Comparison of ENCODE assay signal across 18 cellular contexts in genomic region chr6:24940311-24940917, GRCh38. TPM values are rescaled to one million over a fixed set of nuclear protein-coding genes. Genes with fewer than 3 reads are reported as not detected.
DNase-seq lines count a peak whose midpoint lies in the region; ATAC-seq and TF ChIP-seq lines count a peak whose summit lies in the region.
"Had no signal": no experiment of that assay in that cellular context is flagged by ENCODE, and none has a peak within 500 bp of the region (broad histone marks: within the 10 kb centered on the region; RNA-seq: fewer than 3 reads in every experiment).

No MANE protein-coding gene starts in this region.

- peaks cover 92% of the 10 kb centered on the region for H3K79me2 ChIP-seq in OCI-LY3 (ENCODE audit: low read length)

- H3K4me3 ChIP-seq in GM06990 (replicated peaks; ENCODE audit: low read depth, low read length): peak overlapping the region; percentile 14; the same call in 1 of the 2 replicates
- peak overlapping the region; percentile 45 for H3K4me3 ChIP-seq in OCI-LY3 (ENCODE audit: low read length)
- H3K4me3 ChIP-seq in effector memory CD4-positive, alpha-beta T cell (ENCODE audit: insufficient read depth, low read depth, low read length, poor library complexity, severe bottlenecking): peak overlapping the region; percentile 5
- H3K4me3 ChIP-seq: lower lobe of right lung, suprapubic skin had no signal

- peaks cover 28% of the 10 kb centered on the region for H3K9me3 Mint-ChIP-seq in T-helper 2 cell treated with Interferon-gamma antibody and Interleukin-4, amounts not matched to agents 5 μg/mL and 100 μg/mL, for 36 hours
- peaks cover 18% of the 10 kb centered on the region for H3K9me3 Mint-ChIP-seq in WTC11

- peaks cover 52% of the 10 kb centered on the region for H3K4me1 Mint-ChIP-seq in T-helper 2 cell treated with Interferon-gamma antibody and Interleukin-4, amounts not matched to agents 5 μg/mL and 100 μg/mL, for 36 hours (ENCODE audit: low read depth)
- H3K4me1 Mint-ChIP-seq in WTC11: peaks cover 20% of the 10 kb centered on the region

- no peaks in the 10 kb centered on the region for H3K36me3 ChIP-seq in GM06990 (ENCODE audit: control insufficient read depth, insufficient read depth, low read length)
- H3K36me3 ChIP-seq in OCI-LY3 (replicated peaks; ENCODE audit: low read depth, low read length): peaks cover 43% of the 10 kb centered on the region
- H3K36me3 ChIP-seq in effector memory CD4-positive, alpha-beta T cell (ENCODE audit: control insufficient read depth, insufficient read depth, low read length): no peaks in the 10 kb centered on the region
- H3K36me3 ChIP-seq: lower lobe of right lung, suprapubic skin had no signal

- ATAC-seq in WTC11: no peak
- ATAC-seq: lower lobe of right lung had no signal

- H3K4me1 ChIP-seq in OCI-LY3 (ENCODE audit: low read length): peaks cover 69% of the 10 kb centered on the region
- peaks cover 44% of the 10 kb centered on the region for H3K4me1 ChIP-seq in effector memory CD4-positive, alpha-beta T cell (ENCODE audit: control insufficient read depth, insufficient read depth, low read length, poor library complexity, severe bottlenecking)
- H3K4me1 ChIP-seq: Caco-2, suprapubic skin had no signal

- H2AFZ ChIP-seq in OCI-LY3 (ENCODE audit: low read depth, low read length): no peak overlapping the region

- H4K20me1 ChIP-seq in OCI-LY3 (ENCODE audit: insufficient read depth, low read length): peaks cover 81% of the 10 kb centered on the region

- no peak for DNase-seq in T-helper 2 cell treated with Interferon-gamma antibody and Interleukin-4, amounts not matched to agents 5 μg/mL and 100 μg/mL, for 36 hours (ENCODE audit: low spot score)
- DNase-seq in T-helper 2 cell (no peak), GM06990 (ENCODE audit: extremely low read depth, insufficient read length) (no peak), hippocampal formation (lab: John Stamatoyannopoulos, UW) (no peak), NCI-H526 (lab: John Stamatoyannopoulos, UW) (no peak), WTC11 (ENCODE audit: low spot score) (no peak)
- no peak for DNase-seq in effector memory CD4-positive, alpha-beta T cell
- DNase-seq: Caco-2; GF-D8; lower lobe of right lung; NCI-H1694 treated with DMSO at 0.1 percent for 48 hours; NCI-H524; nephron progenitor cell; stimulated activated CD4-positive, alpha-beta T cell treated with anti-CD3 and anti-CD28 coated beads, Interleukin-15, amount 100 ng/mL, for 24 hours; T1000 had no signal

- no peaks in the 10 kb centered on the region for H3K27me3 Mint-ChIP-seq in T-helper 2 cell treated with Interferon-gamma antibody and Interleukin-4, amounts not matched to agents 5 μg/mL and 100 μg/mL, for 36 hours (ENCODE audit: low read depth)
- no peaks in the 10 kb centered on the region; the same call in 1 of the 2 replicates for H3K27me3 Mint-ChIP-seq in WTC11 (ENCODE audit: low read depth)

- CTCF ChIA-PET in WTC11 (lab: Charles Lee): no interaction called here

- H3K9ac ChIP-seq in OCI-LY3 (ENCODE audit: low read length): peak overlapping the region; percentile 31; the same call in 1 of the 2 replicates

- peak overlapping the region; percentile 86 for H3K27ac ChIP-seq in OCI-LY3 (ENCODE audit: low read length)
- H3K27ac ChIP-seq in effector memory CD4-positive, alpha-beta T cell (ENCODE audit: insufficient read depth, low read length, poor library complexity, severe bottlenecking): peak overlapping the region; percentile 5
- H3K27ac ChIP-seq: lower lobe of right lung, suprapubic skin had no signal

- no peak overlapping the region for H3K27ac Mint-ChIP-seq in T-helper 2 cell treated with Interferon-gamma antibody and Interleukin-4, amounts not matched to agents 5 μg/mL and 100 μg/mL, for 36 hours
- no peak overlapping the region for H3K27ac Mint-ChIP-seq in WTC11
- H3K27ac Mint-ChIP-seq: nephron progenitor cell had no signal

- peaks cover 57% of the 10 kb centered on the region for H3K36me3 Mint-ChIP-seq in T-helper 2 cell treated with Interferon-gamma antibody and Interleukin-4, amounts not matched to agents 5 μg/mL and 100 μg/mL, for 36 hours (ENCODE audit: low read depth)
- H3K36me3 Mint-ChIP-seq in WTC11: peaks cover 13% of the 10 kb centered on the region

- H3K4me2 ChIP-seq in OCI-LY3 (ENCODE audit: low read length): peak overlapping the region; percentile 63

- peak overlapping the region; percentile 44 for H3K4me3 Mint-ChIP-seq in T-helper 2 cell treated with Interferon-gamma antibody and Interleukin-4, amounts not matched to agents 5 μg/mL and 100 μg/mL, for 36 hours
- no peak overlapping the region for H3K4me3 Mint-ChIP-seq in WTC11
- H3K4me3 Mint-ChIP-seq: nephron progenitor cell had no signal

- H3K27me3 ChIP-seq in GM06990 (replicated peaks; ENCODE audit: control insufficient read depth, insufficient read depth, low read length): no peaks in the 10 kb centered on the region
- no peaks in the 10 kb centered on the region for H3K27me3 ChIP-seq in OCI-LY3 (ENCODE audit: low read depth, low read length)
- no peaks in the 10 kb centered on the region for H3K27me3 ChIP-seq in effector memory CD4-positive, alpha-beta T cell (replicated peaks; ENCODE audit: control insufficient read depth, insufficient read depth, low read length, poor library complexity, severe bottlenecking)
- H3K27me3 ChIP-seq: suprapubic skin had no signal

- POLR2A ChIA-PET in WTC11 (lab: Charles Lee): no interaction called here

- TF ChIP-seq CTCF in GM06990 (IDR thresholded peaks at IDR 0.05; ENCODE audit: insufficient read depth, low read length, poor library complexity, severe bottlenecking): no peak
- TF ChIP-seq CTCF in OCI-LY3 (IDR thresholded peaks at IDR 0.05; ENCODE audit: low read depth, low read length): no peak
- no peak for TF ChIP-seq CTCF in WTC11 (IDR thresholded peaks at IDR 0.05)

- 0 out of 2 replicates have a peak, but pooled peaks cover 3% of the 10 kb centered on the region for H3K9me3 ChIP-seq in OCI-LY3 (ENCODE audit: insufficient read depth, low read length)
- peaks cover 17% of the 10 kb centered on the region for H3K9me3 ChIP-seq in effector memory CD4-positive, alpha-beta T cell (ENCODE audit: control insufficient read depth, low read length)

TF ChIP-seq in WTC11, 78 proteins besides CTCF, POLR2A, EP300 and RAD21 (continues in another document):
- TF ChIP-seq NFYB (CRISPR knock-in tag; conservative IDR thresholded peaks at IDR 0.05; ENCODE audit: low read depth): no peak
- no peak for TF ChIP-seq EMX1 (CRISPR knock-in tag; IDR thresholded peaks at IDR 0.05)
- no peak for TF ChIP-seq RELA (CRISPR knock-in tag; IDR thresholded peaks at IDR 0.05; ENCODE audit: borderline replicate concordance)
- no peak for TF ChIP-seq SP1 (CRISPR knock-in tag; conservative IDR thresholded peaks at IDR 0.05)
- TF ChIP-seq KAT7 (CRISPR knock-in tag; IDR thresholded peaks at IDR 0.05; ENCODE audit: borderline replicate concordance): no peak
- TF ChIP-seq ZNF138 (CRISPR knock-in tag; conservative IDR thresholded peaks at IDR 0.05): no peak
- no peak for TF ChIP-seq ZNF512 (CRISPR knock-in tag; IDR thresholded peaks at IDR 0.05; ENCODE audit: borderline replicate concordance)
- TF ChIP-seq IRF1 (CRISPR knock-in tag; IDR thresholded peaks at IDR 0.05): no peak
- TF ChIP-seq ZNF416 (CRISPR knock-in tag; IDR thresholded peaks at IDR 0.05): no peak
- no peak for TF ChIP-seq PREB (CRISPR knock-in tag; IDR thresholded peaks at IDR 0.05; ENCODE audit: borderline replicate concordance)
- no peak for TF ChIP-seq ESRRA (CRISPR knock-in tag; IDR thresholded peaks at IDR 0.05; ENCODE audit: borderline replicate concordance)

RNA-seq across cellular contexts. Expression of gene RIPOR2, which starts 4.7 kb away (rescaled TPM):
- total RNA-seq in WTC11 (2021): 11.3 to 13.5 TPM (median 11.9 TPM) in 3 replicates
- total RNA-seq: endothelial cell of umbilical vein had no signal
